Comparison of ENCODE assay signal across 8 cellular contexts in genomic region chr16:67857547-67858233, GRCh38. TPM values are rescaled to one million over a fixed set of nuclear protein-coding genes. Genes with fewer than 3 reads are reported as not detected.
DNase-seq lines count a peak whose midpoint lies in the region; ATAC-seq, FAIRE-seq and TF ChIP-seq lines count a peak whose summit lies in the region.

No MANE protein-coding gene starts in this region.

- TF ChIP-seq CTCF in RWPE2 (IDR thresholded peaks at IDR 0.05; ENCODE audit: poor library complexity, severe bottlenecking) (no peak), endothelial cell of umbilical vein (IDR thresholded peaks at IDR 0.05; ENCODE audit: extremely low read depth in 1 of 2, insufficient read depth in 1 of 2, low read depth in 1 of 2, low read length in 2 of 2) (no peak), mesothelial cell of epicardium (IDR thresholded peaks at IDR 0.05; ENCODE audit: unreplicated experiment) (no peak)

- H3K9ac ChIP-seq in endothelial cell of umbilical vein (replicated peaks; ENCODE audit: extremely low read depth, insufficient read depth, low read length), result peak overlapping the region; percentile 19

- no peaks in the 10 kb centered on the region for H3K36me3 Mint-ChIP-seq in activated naive CD4-positive, alpha-beta T cell treated with anti-CD3 and anti-CD28 coated beads, Interleukin-2, amount 50 U/mL, for 72 hours
- H3K36me3 Mint-ChIP-seq in mesothelial cell of epicardium, result peaks cover 8% of the 10 kb centered on the region

- no peaks in the 10 kb centered on the region for H3K9me1 ChIP-seq in endothelial cell of umbilical vein (replicated peaks; ENCODE audit: control insufficient read depth, extremely low read depth, insufficient read depth, low read length)

- ATAC-seq in activated naive CD4-positive, alpha-beta T cell treated with anti-CD3 and anti-CD28 coated beads, Interleukin-2, amount 50 U/mL, for 72 hours, result peak; percentile 70 to 83
- ATAC-seq in RWPE2 (ENCODE audit: low read depth) (peak; percentile 98), aorta (ENCODE audit: low FRiP score) (peak; percentile 84)

- H3K4me3 ChIP-seq in RWPE2 (ENCODE audit: severe bottlenecking) (no peak overlapping the region), endothelial cell of umbilical vein (replicated peaks in 1 of 3; ENCODE audit: insufficient read depth in 1 of 3, low read depth in 1 of 3, low read length in 3 of 3) (no peak overlapping the region), aorta (ENCODE audit: low read length in 2 of 2) (no peak overlapping the region)

- H2AFZ ChIP-seq in endothelial cell of umbilical vein (ENCODE audit: low read depth, low read length), result no peak overlapping the region

- no peaks in the 10 kb centered on the region for H3K9me3 ChIP-seq in RWPE2 (ENCODE audit: severe bottlenecking)
- no peaks in the 10 kb centered on the region for H3K9me3 ChIP-seq in endothelial cell of umbilical vein (replicated peaks; ENCODE audit: control insufficient read depth, insufficient read depth, low read length)
- H3K9me3 ChIP-seq in aorta (ENCODE audit: control insufficient read depth, low read length), result no peaks in the 10 kb centered on the region

- DNase-seq in activated naive CD4-positive, alpha-beta T cell treated with anti-CD3 and anti-CD28 coated beads, Interleukin-2, amount 50 U/mL, for 72 hours (ENCODE audit: low spot score in 2 of 2), result no peak
- no peak for DNase-seq in activated naive CD4-positive, alpha-beta T cell (lab: John Stamatoyannopoulos, UW)
- peak; percentile 80 for DNase-seq in RWPE2 (ENCODE audit: low spot score)
- peak; percentile 89 for DNase-seq in endothelial cell of umbilical vein (ENCODE audit: low read depth, low spot score)
- no peak for DNase-seq in mesothelial cell of epicardium (ENCODE audit: low spot score in 2 of 2, unreplicated experiment in 2 of 2)
- DNase-seq in aorta, result peak; percentile 83 to 88
- DNase-seq in GM19239 (ENCODE audit: insufficient read length, low spot score), result no peak
- no peak for DNase-seq in mesenteric fat pad (ENCODE audit: low spot score)

- no peak overlapping the region for H3K4me3 Mint-ChIP-seq in mesothelial cell of epicardium

- POLR2A ChIA-PET in endothelial cell of umbilical vein (lab: Charles Lee), result no interaction called here

- WGBS in aorta, 2 donors, result 33 to 45% methylated on average over 3 of the region's 3 CpGs

- no peaks in the 10 kb centered on the region for H4K20me1 ChIP-seq in endothelial cell of umbilical vein (replicated peaks; ENCODE audit: control insufficient read depth, extremely low read depth, insufficient read depth, low read length)

- H3K27me3 Mint-ChIP-seq in mesothelial cell of epicardium (ENCODE audit: low read depth), result no peaks in the 10 kb centered on the region

- no peak for TF ChIP-seq POLR2A in endothelial cell of umbilical vein (IDR thresholded peaks at IDR 0.05; ENCODE audit: low read depth, low read length)

- peak; percentile 89 for FAIRE-seq in endothelial cell of umbilical vein (lab: Jason Lieb, UNC)
- FAIRE-seq in GM19239 (lab: Jason Lieb, UNC), result no peak

- peak overlapping the region; percentile 26 for H3K27ac ChIP-seq in RWPE2 (ENCODE audit: poor library complexity, severe bottlenecking)
- H3K27ac ChIP-seq in endothelial cell of umbilical vein (ENCODE audit: insufficient read depth, low read depth, low read length), result peak overlapping the region; percentile 77
- H3K27ac ChIP-seq in aorta (ENCODE audit: low read depth in 1 of 2, low read length in 2 of 2), result peak overlapping the region in 1 of 2 donors; percentile 48

- peaks cover 30% of the 10 kb centered on the region for H3K4me1 ChIP-seq in RWPE2 (ENCODE audit: insufficient read depth, poor library complexity, severe bottlenecking)
- H3K4me1 ChIP-seq in endothelial cell of umbilical vein (ENCODE audit: control insufficient read depth, extremely low read depth, insufficient read depth, low read length), result peaks cover 9% of the 10 kb centered on the region
- no peaks in the 10 kb centered on the region for H3K4me1 ChIP-seq in aorta (ENCODE audit: control insufficient read depth in 1 of 2, insufficient read depth in 2 of 2, low read length in 2 of 2)

- BruUV-seq in endothelial cell of umbilical vein (replicated peaks; lab: Mats Ljungman, UMichigan), result no TSS peak

- intact Hi-C loops in endothelial cell of umbilical vein (cut with micrococcal nuclease) (no loop called here), aorta (cut with DNase I) (no loop called here)

- dilution Hi-C loops in endothelial cell of umbilical vein (cut with MboI; ENCODE audit: extremely low pct_ligation_motif_present, low sequenced_read_pairs), result no loop called here

- peaks cover 94% of the 10 kb centered on the region for H3K79me2 ChIP-seq in endothelial cell of umbilical vein (ENCODE audit: control insufficient read depth, insufficient read depth, low read length)

- no peaks in the 10 kb centered on the region for H3K27me3 ChIP-seq in RWPE2 (ENCODE audit: insufficient read depth, poor library complexity, severe bottlenecking)
- no peaks in the 10 kb centered on the region for H3K27me3 ChIP-seq in endothelial cell of umbilical vein (ENCODE audit: control insufficient read depth in 2 of 2, insufficient read depth in 2 of 2, low read length in 2 of 2)
- H3K27me3 ChIP-seq in aorta (ENCODE audit: control insufficient read depth in 1 of 2, insufficient read depth in 2 of 2, low read length in 1 of 2), result no peaks in the 10 kb centered on the region

- peak overlapping the region; percentile 56 to 90 for H3K27ac Mint-ChIP-seq in activated naive CD4-positive, alpha-beta T cell treated with anti-CD3 and anti-CD28 coated beads, Interleukin-2, amount 50 U/mL, for 72 hours
- peak overlapping the region; percentile 58 for H3K27ac Mint-ChIP-seq in mesothelial cell of epicardium

- no peaks in the 10 kb centered on the region for H3K9me3 Mint-ChIP-seq in activated naive CD4-positive, alpha-beta T cell treated with anti-CD3 and anti-CD28 coated beads, Interleukin-2, amount 50 U/mL, for 72 hours
- H3K9me3 Mint-ChIP-seq in mesothelial cell of epicardium, result no peaks in the 10 kb centered on the region

- CTCF ChIA-PET in endothelial cell of umbilical vein (lab: Charles Lee), result interaction anchor here (0.9 to 3.3 kb wide), 3 partner anchors 10 to 41 kb away, joined by 3 to 12 read pairs (median 3); partner anchors contain the start of gene CENPT

- peaks cover 10% of the 10 kb centered on the region for H3K4me1 Mint-ChIP-seq in mesothelial cell of epicardium

- peak overlapping the region; percentile 13 for H3K4me2 ChIP-seq in endothelial cell of umbilical vein (ENCODE audit: insufficient read depth, low read length)

- H3K36me3 ChIP-seq in RWPE2 (ENCODE audit: low read depth), result peaks cover 35% of the 10 kb centered on the region
- peaks cover 0 to 20% of the 10 kb centered on the region in 2 experiments for H3K36me3 ChIP-seq in endothelial cell of umbilical vein (ENCODE audit: control insufficient read depth in 2 of 2, extremely low read depth in 1 of 2, insufficient read depth in 2 of 2, low read length in 2 of 2)
- no peaks in the 10 kb centered on the region for H3K36me3 ChIP-seq in aorta (ENCODE audit: control insufficient read depth in 1 of 2, insufficient read depth in 2 of 2, low read length in 1 of 2)

RNA-seq across cellular contexts. Expression of gene CENPT, which starts 10.2 kb away (rescaled TPM):
- total RNA-seq in activated naive CD4-positive, alpha-beta T cell treated with anti-CD3 and anti-CD28 coated beads, Interleukin-2, amount 50 U/mL, for 72 hours, result 10 to 100 TPM; 49.5 to 86.4 TPM
- total RNA-seq in endothelial cell of umbilical vein (57.5 and 60.3 TPM in 2 replicates), mesothelial cell of epicardium (71.5 to 73.8 TPM (median 73.8 TPM) in 3 replicates), aorta (10 to 100 TPM; 39.8 to 57.9 TPM), mesenteric fat pad (35.5 TPM)
- polyA plus RNA-seq in endothelial cell of umbilical vein (61.3 and 70.3 TPM in 2 replicates), aorta (100 to 1,000 TPM in 1 of 2 donors, 10 to 100 TPM in 1; 28.3 to 168 TPM)
- 29.6 and 37.1 TPM in 2 replicates for polyA plus RNA-seq in endothelial cell of umbilical vein (2011; cell fraction: cytosol; rRNA removed)
- 432 and 495 TPM in 2 replicates for polyA plus RNA-seq in endothelial cell of umbilical vein (2011; cell fraction: nucleus; rRNA removed)
- polyA plus RNA-seq in endothelial cell of umbilical vein (2012), result 43.0 and 54.3 TPM in 2 replicates
- 28.7 and 40.5 TPM in 2 replicates for polyA minus RNA-seq in endothelial cell of umbilical vein
- 19.8 TPM for polyA minus RNA-seq in endothelial cell of umbilical vein (2011; cell fraction: cytosol; rRNA and poly(A)+ RNA removed)
- 39.4 and 54.5 TPM in 2 replicates for polyA minus RNA-seq in endothelial cell of umbilical vein (2011; cell fraction: nucleus; rRNA and poly(A)+ RNA removed)

RNA-seq across cellular contexts. Expression of gene NUTF2, which starts 11.0 kb away (rescaled TPM):
- total RNA-seq in activated naive CD4-positive, alpha-beta T cell treated with anti-CD3 and anti-CD28 coated beads, Interleukin-2, amount 50 U/mL, for 72 hours, result 100 to 1,000 TPM; 111 to 160 TPM
- total RNA-seq in endothelial cell of umbilical vein (199 and 208 TPM in 2 replicates), mesothelial cell of epicardium (130 to 141 TPM (median 132 TPM) in 3 replicates), aorta (10 to 100 TPM; 80.7 to 88.2 TPM), mesenteric fat pad (87.6 TPM)
- polyA plus RNA-seq in endothelial cell of umbilical vein (273 and 425 TPM in 2 replicates), aorta (100 to 1,000 TPM in 1 of 2 donors, 10 to 100 TPM in 1; 95.4 to 130 TPM)
- polyA plus RNA-seq in endothelial cell of umbilical vein (2011; cell fraction: cytosol; rRNA removed), result 422 and 462 TPM in 2 replicates
- polyA plus RNA-seq in endothelial cell of umbilical vein (2011; cell fraction: nucleus; rRNA removed), result 203 and 229 TPM in 2 replicates
- 317 and 338 TPM in 2 replicates for polyA plus RNA-seq in endothelial cell of umbilical vein (2012)
- 350 and 402 TPM in 2 replicates for polyA minus RNA-seq in endothelial cell of umbilical vein
- 183 TPM for polyA minus RNA-seq in endothelial cell of umbilical vein (2011; cell fraction: cytosol; rRNA and poly(A)+ RNA removed)
- polyA minus RNA-seq in endothelial cell of umbilical vein (2011; cell fraction: nucleus; rRNA and poly(A)+ RNA removed), result 67.7 and 85.7 TPM in 2 replicates

RNA-seq across cellular contexts. Expression of gene EDC4, which starts 15.2 kb away (rescaled TPM):
- total RNA-seq in activated naive CD4-positive, alpha-beta T cell treated with anti-CD3 and anti-CD28 coated beads, Interleukin-2, amount 50 U/mL, for 72 hours, result 100 to 1,000 TPM; 108 to 117 TPM
- 68.0 and 81.2 TPM in 2 replicates for total RNA-seq in endothelial cell of umbilical vein
- 57.5 and 71.6 TPM in 2 replicates for polyA plus RNA-seq in endothelial cell of umbilical vein
- polyA plus RNA-seq in endothelial cell of umbilical vein (2011; cell fraction: cytosol; rRNA removed), result 42.6 and 43.8 TPM in 2 replicates
- 202 and 256 TPM in 2 replicates for polyA plus RNA-seq in endothelial cell of umbilical vein (2011; cell fraction: nucleus; rRNA removed)
- 57.4 and 64.9 TPM in 2 replicates for polyA plus RNA-seq in endothelial cell of umbilical vein (2012)
- polyA minus RNA-seq in endothelial cell of umbilical vein, result 72.0 and 105 TPM in 2 replicates
- polyA minus RNA-seq in endothelial cell of umbilical vein (2011; cell fraction: cytosol; rRNA and poly(A)+ RNA removed), result 54.1 TPM
- 55.5 and 57.5 TPM in 2 replicates for polyA minus RNA-seq in endothelial cell of umbilical vein (2011; cell fraction: nucleus; rRNA and poly(A)+ RNA removed)
- total RNA-seq in mesothelial cell of epicardium, result 71.7 to 83.4 TPM (median 80.2 TPM) in 3 replicates
- total RNA-seq in aorta, result 10 to 100 TPM; 46.9 to 53.2 TPM
- 10 to 100 TPM; 14.4 to 66.4 TPM for polyA plus RNA-seq in aorta
- 41.3 TPM for total RNA-seq in mesenteric fat pad

RNA-seq across cellular contexts. Expression of gene THAP11, which starts 15.6 kb away (rescaled TPM):
- total RNA-seq in activated naive CD4-positive, alpha-beta T cell treated with anti-CD3 and anti-CD28 coated beads, Interleukin-2, amount 50 U/mL, for 72 hours, result 10 to 100 TPM; 26.9 to 43.2 TPM
- 22.6 and 24.0 TPM in 2 replicates for total RNA-seq in endothelial cell of umbilical vein
- polyA plus RNA-seq in endothelial cell of umbilical vein, result 25.9 and 27.5 TPM in 2 replicates
- polyA plus RNA-seq in endothelial cell of umbilical vein (2011; cell fraction: cytosol; rRNA removed), result 23.3 and 26.1 TPM in 2 replicates
- polyA plus RNA-seq in endothelial cell of umbilical vein (2011; cell fraction: nucleus; rRNA removed), result 9.1 and 9.6 TPM in 2 replicates
- polyA plus RNA-seq in endothelial cell of umbilical vein (2012), result 19.6 and 20.1 TPM in 2 replicates
- polyA minus RNA-seq in endothelial cell of umbilical vein, result 17.4 and 21.1 TPM in 2 replicates
- 32.5 TPM for polyA minus RNA-seq in endothelial cell of umbilical vein (2011; cell fraction: cytosol; rRNA and poly(A)+ RNA removed)
- polyA minus RNA-seq in endothelial cell of umbilical vein (2011; cell fraction: nucleus; rRNA and poly(A)+ RNA removed), result 3.2 and 4.6 TPM in 2 replicates
- 27.6 to 28.6 TPM (median 28.1 TPM) in 3 replicates for total RNA-seq in mesothelial cell of epicardium
- total RNA-seq in aorta, result 10 to 100 TPM; 21.5 to 24.7 TPM
- 10 to 100 TPM; 18.0 to 18.6 TPM for polyA plus RNA-seq in aorta
- total RNA-seq in mesenteric fat pad, result 21.6 TPM

RNA-seq across cellular contexts. Expression of gene NRN1L, which starts 27.0 kb away (rescaled TPM):
- total RNA-seq in activated naive CD4-positive, alpha-beta T cell treated with anti-CD3 and anti-CD28 coated beads, Interleukin-2, amount 50 U/mL, for 72 hours, result under 1 TPM in 1 of 2 donors, not detected in 1; 0.78 TPM
- not detected in 2 replicates for total RNA-seq in endothelial cell of umbilical vein
- polyA plus RNA-seq in endothelial cell of umbilical vein, result 0.37 and 1.0 TPM in 2 replicates
- polyA plus RNA-seq in endothelial cell of umbilical vein (2011; cell fraction: cytosol; rRNA removed), result 0.11 TPM in 1 of 2 replicates, not detected in the other
- polyA plus RNA-seq in endothelial cell of umbilical vein (2011; cell fraction: nucleus; rRNA removed), result 0.87 and 1.9 TPM in 2 replicates
- 0.36 and 0.44 TPM in 2 replicates for polyA plus RNA-seq in endothelial cell of umbilical vein (2012)
- 0.49 TPM in 1 of 2 replicates, not detected in the other for polyA minus RNA-seq in endothelial cell of umbilical vein
- not detected for polyA minus RNA-seq in endothelial cell of umbilical vein (2011; cell fraction: cytosol; rRNA and poly(A)+ RNA removed)
- polyA minus RNA-seq in endothelial cell of umbilical vein (2011; cell fraction: nucleus; rRNA and poly(A)+ RNA removed), result not detected in 2 replicates
- total RNA-seq in mesothelial cell of epicardium, result 0.66 to 0.99 TPM in 2 of 3 replicates, not detected in the other
- total RNA-seq in aorta, result 1 to 10 TPM in 1 of 2 donors, not detected in 1; 2.1 TPM
- 1 to 10 TPM; 1.5 to 3.2 TPM for polyA plus RNA-seq in aorta
- total RNA-seq in mesenteric fat pad, result not detected

Comparison
In these comparisons a context has a peak if more than half of its experiments do, and no peak if none do; other contexts are left out.
1. DNase-seq: peak in RWPE2 (single experiment), endothelial cell of umbilical vein (single experiment) and aorta (2 of 2); none in activated naive CD4-positive, alpha-beta T cell treated with anti-CD3 and anti-CD28 coated beads, Interleukin-2, amount 50 U/mL, for 72 hours (0 of 2), activated naive CD4-positive, alpha-beta T cell (0 of 4), mesothelial cell of epicardium (0 of 2), GM19239 (single experiment) and mesenteric fat pad (single experiment).
2. Peak in every context shown above with its lines, with median percentiles within 50 percentile points of each other: ATAC-seq.